In the genomic region with DNA sequence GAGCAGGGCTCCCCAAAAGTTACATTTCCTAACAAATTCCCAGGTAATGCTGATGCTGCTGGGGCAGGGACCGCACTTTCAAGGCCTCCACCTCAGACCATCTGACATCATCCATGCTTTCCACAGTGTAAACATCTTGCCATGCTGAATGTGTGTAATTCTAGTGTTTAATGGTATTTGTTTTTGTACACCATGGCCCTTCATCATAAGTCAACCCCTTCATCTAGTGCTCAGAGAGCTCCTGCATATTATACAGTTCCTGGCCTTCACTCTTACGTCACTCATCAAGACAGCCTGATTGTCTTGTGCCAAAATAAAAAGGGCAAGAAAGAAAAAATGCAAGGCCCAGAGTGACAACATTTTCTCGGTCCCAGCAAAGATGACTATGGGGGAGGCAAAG, we compare ENCODE assay signal across 22 cellular contexts.
DNase-seq lines count a peak whose midpoint lies in the region; ATAC-seq and TF ChIP-seq lines count a peak whose summit lies in the region.
"Had no signal": no experiment of that assay in that cellular context is flagged by ENCODE, and none has a peak within 500 bp of the region (broad histone marks: within the 10 kb centered on the region; RNA-seq: fewer than 3 reads in every experiment).

No MANE protein-coding gene starts in this region.

- H3K27ac Mint-ChIP-seq in CD4-positive, alpha-beta T cell, result no peak overlapping the region
- H3K27ac Mint-ChIP-seq: activated CD8-positive, alpha-beta memory T cell treated with anti-CD3 and anti-CD28 coated beads, Interleukin-2, amount 10 ng/mL, durations not matched to agents 7 days and 5 days; stimulated activated memory B cell treated with anti-CD40 and anti-IgM and Interleukin-4, amounts not matched to agents 10 μg/mL and 1 μg/mL and 100 μg/mL, for 72 hours had no signal

- no peak for TF ChIP-seq POLR2A in esophagus muscularis mucosa (IDR thresholded peaks at IDR 0.05; ENCODE audit: low read depth)

- H3K4me3 Mint-ChIP-seq in CD4-positive, alpha-beta T cell, result no peak overlapping the region
- H3K4me3 Mint-ChIP-seq: activated CD8-positive, alpha-beta memory T cell treated with anti-CD3 and anti-CD28 coated beads, Interleukin-2, amount 10 ng/mL, durations not matched to agents 7 days and 5 days; stimulated activated memory B cell treated with anti-CD40 and anti-IgM and Interleukin-4, amounts not matched to agents 10 μg/mL and 1 μg/mL and 100 μg/mL, for 72 hours had no signal

- intact Hi-C loops in esophagus muscularis mucosa (cut with DNase I), result no loop called here
- intact Hi-C loops in CD4-positive, alpha-beta T cell (cut with DNase I, micrococcal nuclease), result no loop called here

- H3K9me3 ChIP-seq in esophagus muscularis mucosa, result no peaks in the 10 kb centered on the region
- no peaks in the 10 kb centered on the region for H3K9me3 ChIP-seq in CD4-positive, alpha-beta T cell (ENCODE audit: control insufficient read depth, low read length)
- H3K9me3 ChIP-seq: HAP-1, neutrophil, Peyer's patch had no signal

- no peak for TF ChIP-seq EP300 in esophagus muscularis mucosa (IDR thresholded peaks at IDR 0.05)

- no peaks in the 10 kb centered on the region for H3K36me3 ChIP-seq in esophagus muscularis mucosa
- H3K36me3 ChIP-seq: brain microvascular endothelial cell, HAP-1, neutrophil, Peyer's patch had no signal

- H3K4me3 ChIP-seq in esophagus muscularis mucosa, result no peak overlapping the region
- no peak overlapping the region for H3K4me3 ChIP-seq in skin epidermis
- H3K4me3 ChIP-seq: GM12878, HAP-1, Peyer's patch had no signal

- H3K27ac ChIP-seq in esophagus muscularis mucosa (replicated peaks in 1 of 4) (peak overlapping the region; percentile 49 to 88 (median 72)), skin epidermis (peak overlapping the region in 11 of 21 experiments; percentile 38 to 84 (median 75))
- no peak overlapping the region for H3K27ac ChIP-seq in CD4-positive, alpha-beta T cell (ENCODE audit: low read depth, low read length)
- H3K27ac ChIP-seq: 22Rv1, brain microvascular endothelial cell, neutrophil had no signal

- DNase-seq in DMS153 (lab: John Stamatoyannopoulos, UW), result peak; percentile 71
- no peak for DNase-seq in DMS153 treated with DMSO at 0.1 percent for 48 hours (lab: John Stamatoyannopoulos, UW; ENCODE audit: unreplicated experiment)
- no peak for DNase-seq in HEK293T (ENCODE audit: extremely low spot score)
- no peak for DNase-seq in esophagus muscularis mucosa (ENCODE audit: extremely low spot score)
- DNase-seq in CD4-positive, alpha-beta T cell, result no peak
- DNase-seq: activated CD4-positive, CD25-positive, alpha-beta regulatory T cell; activated CD8-positive, alpha-beta memory T cell treated with anti-CD3 and anti-CD28 coated beads, Interleukin-2, amount 10 ng/mL, durations not matched to agents 7 days and 5 days; activated naive CD4-positive, alpha-beta T cell treated with Interleukin-2 at 50 U/mL for 16 hours; brain microvascular endothelial cell; C1 segment of cervical spinal cord; effector CD4-positive, alpha-beta T cell; mammary epithelial cell; NCI-H526; Peyer's patch had no signal

- no peaks in the 10 kb centered on the region for H3K27me3 Mint-ChIP-seq in CD4-positive, alpha-beta T cell
- H3K27me3 Mint-ChIP-seq: activated CD8-positive, alpha-beta memory T cell treated with anti-CD3 and anti-CD28 coated beads, Interleukin-2, amount 10 ng/mL, durations not matched to agents 7 days and 5 days; stimulated activated memory B cell treated with anti-CD40 and anti-IgM and Interleukin-4, amounts not matched to agents 10 μg/mL and 1 μg/mL and 100 μg/mL, for 72 hours had no signal

- 89% methylated on average over 3 of the region's 3 CpGs for WGBS in esophagus muscularis mucosa

- peaks cover 4% of the 10 kb centered on the region for H3K4me1 Mint-ChIP-seq in CD4-positive, alpha-beta T cell (ENCODE audit: low read depth)

- ATAC-seq in GM18498 (IDR thresholded peaks at IDR 0.05; ENCODE audit: unreplicated experiment) (no peak), HG03025 (IDR thresholded peaks at IDR 0.05; ENCODE audit: low FRiP score, unreplicated experiment) (no peak)
- no peak for ATAC-seq in CD4-positive, alpha-beta T cell (ENCODE audit: poor library complexity)
- ATAC-seq: stimulated activated memory B cell treated with anti-CD40 and anti-IgM and Interleukin-4, amounts not matched to agents 10 μg/mL and 1 μg/mL and 100 μg/mL, for 72 hours had no signal

- H3K4me1 ChIP-seq in esophagus muscularis mucosa, result peaks cover 55 to 74% (median 64%) of the 10 kb centered on the region in 4 donors
- H3K4me1 ChIP-seq: HAP-1 had no signal

- H3K36me3 Mint-ChIP-seq in CD4-positive, alpha-beta T cell (ENCODE audit: low read depth), result peaks cover 33% of the 10 kb centered on the region

- CTCF ChIA-PET in HEK293T (lab: Yijun Ruan, JAX), result no interaction called here
- CTCF ChIA-PET in CD4-positive, alpha-beta T cell (lab: Charles Lee), result no interaction called here

- TF ChIP-seq CTCF in esophagus muscularis mucosa (IDR thresholded peaks at IDR 0.05), result no peak
- TF ChIP-seq CTCF in CD4-positive, alpha-beta T cell (IDR thresholded peaks at IDR 0.05), result no peak

- H3K9me3 Mint-ChIP-seq in CD4-positive, alpha-beta T cell, result no peaks in the 10 kb centered on the region
- H3K9me3 Mint-ChIP-seq: stimulated activated memory B cell treated with anti-CD40 and anti-IgM and Interleukin-4, amounts not matched to agents 10 μg/mL and 1 μg/mL and 100 μg/mL, for 72 hours had no signal

- POLR2A ChIA-PET in HEK293T (lab: Yijun Ruan, JAX), result interaction anchor here (0.8 kb wide), 1 partner anchor 9 kb away, joined by 3 read pairs; no protein-coding TSS in a partner anchor
- POLR2A ChIA-PET in CD4-positive, alpha-beta T cell (lab: Charles Lee), result no interaction called here

- H3K27me3 ChIP-seq in esophagus muscularis mucosa, result no peaks in the 10 kb centered on the region
- no peaks in the 10 kb centered on the region for H3K27me3 ChIP-seq in CD4-positive, alpha-beta T cell (ENCODE audit: control insufficient read depth, insufficient read depth, low read length)
- H3K27me3 ChIP-seq: brain microvascular endothelial cell, neutrophil, Peyer's patch had no signal

TF ChIP-seq in HEK293T, 16 proteins besides CTCF, POLR2A, EP300 and RAD21:
- TF ChIP-seq, protein P1, sequence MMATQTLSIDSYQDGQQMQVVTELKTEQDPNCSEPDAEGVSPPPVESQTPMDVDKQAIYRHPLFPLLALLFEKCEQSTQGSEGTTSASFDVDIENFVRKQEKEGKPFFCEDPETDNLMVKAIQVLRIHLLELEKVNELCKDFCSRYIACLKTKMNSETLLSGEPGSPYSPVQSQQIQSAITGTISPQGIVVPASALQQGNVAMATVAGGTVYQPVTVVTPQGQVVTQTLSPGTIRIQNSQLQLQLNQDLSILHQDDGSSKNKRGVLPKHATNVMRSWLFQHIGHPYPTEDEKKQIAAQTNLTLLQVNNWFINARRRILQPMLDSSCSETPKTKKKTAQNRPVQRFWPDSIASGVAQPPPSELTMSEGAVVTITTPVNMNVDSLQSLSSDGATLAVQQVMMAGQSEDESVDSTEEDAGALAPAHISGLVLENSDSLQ (IDR thresholded peaks at IDR 0.05), result 0 out of 2 replicates have a peak, but pooled peaks have one; percentile 19
- TF ChIP-seq ELF4 (IDR thresholded peaks at IDR 0.05), result no peak
- TF ChIP-seq FOXA1 (IDR thresholded peaks at IDR 0.05), result no peak
- TF ChIP-seq ZNF384 (IDR thresholded peaks at IDR 0.05), result no peak
- TF ChIP-seq SUZ12 (IDR thresholded peaks at IDR 0.05), result no peak
- TF ChIP-seq FOXK2 (IDR thresholded peaks at IDR 0.05), result no peak
- TF ChIP-seq L3MBTL2 (conservative IDR thresholded peaks at IDR 0.05), result no peak
